Comparison of ENCODE assay signal across 32 cellular contexts in genomic region chr14:30728471-30728870, GRCh38.
"Had no signal": no experiment of that assay in that cellular context is flagged by ENCODE, and none has a peak within 500 bp of the region (broad histone marks: within the 10 kb centered on the region; RNA-seq: fewer than 3 reads in every experiment).

No MANE protein-coding gene starts in this region.

- ATAC-seq: activated CD8-positive, alpha-beta T cell treated with anti-CD3 and anti-CD28 coated beads for 36 hours; activated naive CD4-positive, alpha-beta T cell treated with anti-CD3 and anti-CD28 coated beads, Interleukin-2, amount 50 U/mL, for 72 hours; activated T-cell treated with anti-CD3 and anti-CD28 coated beads, Interleukin-2, amount 50 U/mL, for 4 hours; activated T-cell treated with anti-CD3 and anti-CD28 coated beads, Interleukin-2, amount 50 U/mL, for 72 hours; activated T-helper 17 cell treated with anti-CD3 and anti-CD28 coated beads, Interleukin-2, amount 50 U/mL, for 72 hours had no signal

- H3K27ac ChIP-seq: adrenal gland, ascending aorta, cardiac muscle cell, VCaP had no signal

- DNase-seq: activated B cell treated with CpG ODN at 0.5 μM for 24 hours; activated CD4-positive, alpha-beta memory T cell treated with anti-CD3 and anti-CD28 coated beads for 36 hours; activated CD4-positive, alpha-beta T cell treated with anti-CD3 and anti-CD28 coated beads for 4 hours; activated CD4-positive, alpha-beta T cell treated with anti-CD3 and anti-CD28 coated beads, Interleukin-2, amount 10 ng/mL, durations not matched to agents 24 days and 14 days; activated CD4-positive, alpha-beta T cell treated with anti-CD3 and anti-CD28 coated beads, Interleukin-2, amount 50 U/mL, for 1 hour; activated CD4-positive, alpha-beta T cell treated with anti-CD3 and anti-CD28 coated beads, Interleukin-2, amount 50 U/mL, for 4 hours; activated CD4-positive, CD25-positive, alpha-beta regulatory T cell treated with anti-CD3 and anti-CD28 coated beads, Interleukin-2, amount 50 U/mL, for 72 hours; activated CD8-positive, alpha-beta memory T cell treated with anti-CD3 and anti-CD28 coated beads, Interleukin-2, amount 50 U/mL, for 4 hours; activated CD8-positive, alpha-beta T cell treated with anti-CD3 and anti-CD28 coated beads for 36 hours; activated effector memory CD4-positive, alpha-beta T cell treated with anti-CD3 and anti-CD28 coated beads, Interleukin-2, amount 50 U/mL, for 16 hours; activated gamma-delta T cell treated with Interleukin-2 at 50 U/mL for 16 hours; activated naive CD4-positive, alpha-beta T cell; activated naive CD4-positive, alpha-beta T cell treated with anti-CD3 and anti-CD28 coated beads for 36 hours; activated naive CD4-positive, alpha-beta T cell treated with anti-CD3 and anti-CD28 coated beads, Interleukin-2, amount 50 U/mL, for 16 hours; activated naive CD8-positive, alpha-beta T cell treated with anti-CD3 and anti-CD28 coated beads for 36 hours; activated T-cell treated with anti-CD3 and anti-CD28 coated beads for 4 hours; activated T-cell treated with anti-CD3 and anti-CD28 coated beads, Interleukin-2, amount 50 U/mL, for 1 hour; activated T-cell treated with anti-CD3 and anti-CD28 coated beads, Interleukin-2, amount 50 U/mL, for 4 hours; activated T-cell treated with anti-CD3 and anti-CD28 coated beads, Interleukin-2, amount 50 U/mL, for 72 hours; adrenal gland; amygdala; anterior cingulate cortex; caudate nucleus; cerebellar nuclear complex; T-helper 1 cell; T-helper 2 cell; T-helper 9 cell had no signal

- H3K27me3 ChIP-seq: adrenal gland, ascending aorta, cardiac muscle cell had no signal

- H3K36me3 ChIP-seq: adrenal gland, cardiac muscle cell had no signal

- H3K4me1 ChIP-seq: adrenal gland, ascending aorta had no signal

- H3K9me3 ChIP-seq: adrenal gland, ascending aorta had no signal

- H3K4me3 ChIP-seq: adrenal gland, ascending aorta, cardiac muscle cell had no signal
